ENCODE assay signal across 8 cellular contexts in the genomic region with DNA sequence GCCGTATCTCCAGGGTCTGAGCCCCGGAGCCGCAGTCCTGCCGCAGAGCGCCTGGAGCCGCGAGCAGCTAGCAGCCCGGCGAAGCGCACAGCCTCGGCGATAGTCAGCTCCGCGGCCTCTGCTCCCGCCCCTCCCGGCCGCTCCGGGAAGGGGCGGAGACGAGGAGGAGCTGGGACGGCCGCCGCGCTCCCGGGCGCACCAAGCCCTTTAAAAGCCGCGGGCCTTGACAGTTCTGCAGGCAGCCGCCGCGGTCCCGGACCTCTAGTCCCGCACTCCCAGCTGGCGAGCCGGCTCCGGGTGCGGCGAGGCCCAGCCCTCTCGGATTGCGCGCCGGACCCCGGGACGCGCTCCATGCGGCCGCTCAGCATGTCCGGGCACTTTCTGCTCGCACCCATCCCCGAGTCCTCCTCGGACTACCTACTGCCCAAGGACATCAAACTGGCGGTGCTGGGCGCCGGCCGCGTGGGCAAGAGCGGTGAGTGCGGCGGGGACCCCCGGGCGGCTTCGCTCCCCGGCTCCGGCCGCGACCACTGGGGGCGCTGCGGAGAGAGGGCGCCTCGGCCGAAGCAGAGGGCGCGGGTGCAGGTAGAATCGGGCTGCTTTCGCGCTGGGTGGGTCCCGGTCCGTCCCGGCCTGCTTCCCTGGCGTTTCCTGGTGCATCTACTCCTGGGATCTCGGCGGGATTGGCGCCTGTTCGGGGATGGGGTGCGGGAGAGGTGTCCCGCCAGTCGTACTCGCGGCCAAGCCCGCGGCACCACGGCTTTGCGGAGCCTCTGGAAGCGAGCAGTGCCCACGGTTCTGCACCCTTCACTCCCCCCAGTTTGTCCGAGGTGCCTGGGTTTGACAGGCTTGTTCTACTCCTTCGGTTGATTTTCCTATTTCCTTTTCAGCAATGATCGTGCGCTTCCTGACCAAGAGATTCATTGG. TPM values are rescaled to one million over a fixed set of nuclear protein-coding genes. Genes with fewer than 3 reads are reported as not detected.
DNase-seq lines count a peak whose midpoint lies in the region; ATAC-seq and TF ChIP-seq lines count a peak whose summit lies in the region.

A gene with protein sequence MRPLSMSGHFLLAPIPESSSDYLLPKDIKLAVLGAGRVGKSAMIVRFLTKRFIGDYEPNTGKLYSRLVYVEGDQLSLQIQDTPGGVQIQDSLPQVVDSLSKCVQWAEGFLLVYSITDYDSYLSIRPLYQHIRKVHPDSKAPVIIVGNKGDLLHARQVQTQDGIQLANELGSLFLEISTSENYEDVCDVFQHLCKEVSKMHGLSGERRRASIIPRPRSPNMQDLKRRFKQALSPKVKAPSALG (plus strand): TSS at position 237 of the 927 bp plus-strand sequence. CDS start 115 bp downstream, at position 352.

- H3K4me3 ChIP-seq in AG10803 (ENCODE audit: low read length) (peak within 1 kb of the TSS; percentile 73), ectodermal cell (ENCODE audit: insufficient read depth, low read depth, low read length) (peak within 1 kb of the TSS; percentile 64), lung (peak within 1 kb of the TSS; percentile 82)

- H3K4me1 ChIP-seq in ectodermal cell (ENCODE audit: control insufficient read depth, insufficient read depth, low read length) (no peaks in the 10 kb centered on the region), lung (ENCODE audit: control insufficient read depth in 2 of 2, insufficient read depth in 2 of 2, low read length in 2 of 2) (peaks cover 8 to 13% of the 10 kb centered on the region in 2 donors)

- DNase-seq in AG10803 (ENCODE audit: low read depth), result peak; percentile 82
- DNase-seq in NCI-H524 treated with DMSO at 0.1 percent for 48 hours (lab: John Stamatoyannopoulos, UW), result peak; percentile 53
- peak; percentile 71 for DNase-seq in activated CD8-positive, alpha-beta T cell treated with anti-CD3 and anti-CD28 coated beads, Interleukin-2, amount 10 ng/mL, durations not matched to agents 7 days and 5 days
- DNase-seq in lung (ENCODE audit: low spot score), result peak; percentile 85
- peak; percentile 49 to 69 (median 58) for DNase-seq in stimulated activated CD4-positive, alpha-beta T cell treated with anti-CD3 and anti-CD28 coated beads, TNF-alpha, amount 100 ng/mL, for 4 hours (ENCODE audit: low read depth in 3 of 3)

- TF ChIP-seq CTCF in AG10803 (conservative IDR thresholded peaks at IDR 0.05; ENCODE audit: low read length) (peak; percentile 45), lung (IDR thresholded peaks at IDR 0.05; ENCODE audit: control extremely low read depth, extremely low read depth) (peak; percentile 39)

- peaks cover 37% of the 10 kb centered on the region for H3K27me3 ChIP-seq in ectodermal cell (ENCODE audit: control insufficient read depth, insufficient read depth, low read length, poor library complexity, severe bottlenecking)
- H3K27me3 ChIP-seq in lung (ENCODE audit: control insufficient read depth, insufficient read depth), result no peaks in the 10 kb centered on the region

- peaks cover 30% of the 10 kb centered on the region for H3K27me3 Mint-ChIP-seq in activated CD8-positive, alpha-beta T cell treated with anti-CD3 and anti-CD28 coated beads, Interleukin-2, amount 10 ng/mL, durations not matched to agents 7 days and 5 days (ENCODE audit: low read depth)

- H3K9me3 Mint-ChIP-seq in activated CD8-positive, alpha-beta T cell treated with anti-CD3 and anti-CD28 coated beads, Interleukin-2, amount 10 ng/mL, durations not matched to agents 7 days and 5 days (ENCODE audit: insufficient read depth), result no peaks in the 10 kb centered on the region

- H3K36me3 ChIP-seq in ectodermal cell (ENCODE audit: control insufficient read depth, insufficient read depth, low read length) (no peaks in the 10 kb centered on the region), lung (ENCODE audit: control insufficient read depth in 2 of 2, insufficient read depth in 2 of 2, low read length in 2 of 2) (peaks cover 0 to 3% of the 10 kb centered on the region in 2 donors)

- POLR2A ChIA-PET in activated CD8-positive, alpha-beta T cell treated with anti-CD3 and anti-CD28 coated beads, Interleukin-2, amount 10 ng/mL, durations not matched to agents 7 days and 5 days (lab: Charles Lee), result interaction anchor here (0.6 to 1.0 kb wide), 3 partner anchors 18 to 77 kb away, joined by 3 to 4 read pairs (median 3); a partner anchor contains a TSS

- WGBS in ectodermal cell, 2 experiments, result 2% methylated on average over 99 of the region's 99 CpGs
- WGBS in lung, 2 donors, result 0 to 1% methylated on average over 82 to 99 of the region's 99 CpGs

- H3K36me3 Mint-ChIP-seq in activated CD8-positive, alpha-beta T cell treated with anti-CD3 and anti-CD28 coated beads, Interleukin-2, amount 10 ng/mL, durations not matched to agents 7 days and 5 days (ENCODE audit: low read depth), result no peaks in the 10 kb centered on the region

- peaks cover 12% of the 10 kb centered on the region for H3K4me1 Mint-ChIP-seq in activated CD8-positive, alpha-beta T cell treated with anti-CD3 and anti-CD28 coated beads, Interleukin-2, amount 10 ng/mL, durations not matched to agents 7 days and 5 days (ENCODE audit: low read depth)

- H3K27ac ChIP-seq in ectodermal cell (ENCODE audit: insufficient read depth, low read depth, low read length, poor library complexity, severe bottlenecking), result no peak within 1 kb of the TSS
- peak within 1 kb of the TSS; percentile 86 to 89 for H3K27ac ChIP-seq in lung (ENCODE audit: low read depth in 1 of 2, low read length in 1 of 2)

- H3K27ac Mint-ChIP-seq in activated CD8-positive, alpha-beta T cell treated with anti-CD3 and anti-CD28 coated beads, Interleukin-2, amount 10 ng/mL, durations not matched to agents 7 days and 5 days, result peak within 1 kb of the TSS; percentile 25

- H3K9me3 ChIP-seq in ectodermal cell (ENCODE audit: control insufficient read depth, low read length) (no peaks in the 10 kb centered on the region), lung (ENCODE audit: control insufficient read depth in 2 of 2, insufficient read depth in 1 of 2, low read length in 1 of 2) (peaks cover 0 to 3% of the 10 kb centered on the region in 2 donors)

- H3K4me3 Mint-ChIP-seq in activated CD8-positive, alpha-beta T cell treated with anti-CD3 and anti-CD28 coated beads, Interleukin-2, amount 10 ng/mL, durations not matched to agents 7 days and 5 days, result peak within 1 kb of the TSS; percentile 77

- CTCF ChIA-PET in activated CD8-positive, alpha-beta T cell treated with anti-CD3 and anti-CD28 coated beads, Interleukin-2, amount 10 ng/mL, durations not matched to agents 7 days and 5 days (lab: Charles Lee), result interaction anchor here (0.7 to 2.7 kb wide), 33 partner anchors 8 to 324 kb away, joined by 3 to 9 read pairs (median 3); no protein-coding TSS in a partner anchor

- peak; percentile 78 for ATAC-seq in GM18868 (IDR thresholded peaks at IDR 0.05; ENCODE audit: unreplicated experiment)
- peak; percentile 78 for ATAC-seq in HG03097 (IDR thresholded peaks at IDR 0.05; ENCODE audit: low FRiP score, unreplicated experiment)
- ATAC-seq in activated CD8-positive, alpha-beta T cell treated with anti-CD3 and anti-CD28 coated beads, Interleukin-2, amount 10 ng/mL, durations not matched to agents 7 days and 5 days, result peak; percentile 92
- peak; percentile 93 for ATAC-seq in lung (ENCODE audit: insufficient read depth, low FRiP score)

RNA-seq across cellular contexts. Expression of the gene that starts here (rescaled TPM):
- under 1 TPM; 0.52 to 0.92 TPM for total RNA-seq in activated CD8-positive, alpha-beta T cell treated with anti-CD3 and anti-CD28 coated beads, Interleukin-2, amount 10 ng/mL, durations not matched to agents 7 days and 5 days
- polyA plus RNA-seq in ectodermal cell (2013, experiment 1 of 4), result 0.65 TPM
- 0.68 TPM for polyA plus RNA-seq in ectodermal cell (2013, experiment 2 of 4)
- 0.59 TPM for polyA plus RNA-seq in ectodermal cell (2013, experiment 3 of 4)
- 1.6 TPM for polyA plus RNA-seq in ectodermal cell (2013, experiment 4 of 4)
- 10 to 100 TPM; 12.1 to 15.4 TPM for total RNA-seq in lung
- polyA plus RNA-seq in lung, result 10 to 100 TPM; 15.1 to 31.5 TPM

Comparison
In these comparisons a context has a peak if more than half of its experiments do, and no peak if none do; other contexts are left out.
1. RNA of the gene that starts here (total RNA-seq): 12.1 to 15.4 TPM in lung; 0.52 to 0.92 TPM in activated CD8-positive, alpha-beta T cell treated with anti-CD3 and anti-CD28 coated beads, Interleukin-2, amount 10 ng/mL, durations not matched to agents 7 days and 5 days; every median in the first group is over 4 times any median in the second.
2. Peak in DNase-seq and ATAC-seq in activated CD8-positive, alpha-beta T cell treated with anti-CD3 and anti-CD28 coated beads, Interleukin-2, amount 10 ng/mL, durations not matched to agents 7 days and 5 days; RNA of the gene not detected or under 1 TPM.
3. Peak in every context shown above with its lines, with median percentiles within 50 percentile points of each other: DNase-seq, H3K4me3 ChIP-seq and ATAC-seq.